In genomic region chrX:136850441-136851175, GRCh38 we compare ENCODE assay signal across 15 cellular contexts. TPM values are rescaled to one million over a fixed set of nuclear protein-coding genes. Genes with fewer than 3 reads are reported as not detected.
DNase-seq lines count a peak whose midpoint lies in the region; ATAC-seq and TF ChIP-seq lines count a peak whose summit lies in the region.
"Had no signal": no experiment of that assay in that cellular context is flagged by ENCODE, and none has a peak within 500 bp of the region (broad histone marks: within the 10 kb centered on the region; RNA-seq: fewer than 3 reads in every experiment).

No MANE protein-coding gene starts in this region.

- H3K36me3 ChIP-seq in testis (ENCODE audit: low read depth, missing control alignments) (no peaks in the 10 kb centered on the region), esophagus squamous epithelium (peaks cover 0 to 12% (median 0%) of the 10 kb centered on the region in 3 donors)

- no peak overlapping the region for H3K4me3 ChIP-seq in testis
- no peak overlapping the region for H3K4me3 ChIP-seq in esophagus squamous epithelium
- H3K4me3 ChIP-seq: body of pancreas had no signal

- TF ChIP-seq POLR2A in testis (IDR thresholded peaks at IDR 0.05) (no peak), esophagus squamous epithelium (IDR thresholded peaks at IDR 0.05) (no peak)

- H3K27me3 Mint-ChIP-seq in endothelial cell (ENCODE audit: unreplicated experiment): no peaks in the 10 kb centered on the region

- peaks cover 14% of the 10 kb centered on the region for H3K36me3 Mint-ChIP-seq in endothelial cell (ENCODE audit: low read depth, unreplicated experiment)

- H3K27me3 ChIP-seq in testis (no peaks in the 10 kb centered on the region), esophagus squamous epithelium (no peaks in the 10 kb centered on the region)
- H3K27me3 ChIP-seq: body of pancreas had no signal

- peak overlapping the region; percentile 72 for H3K27ac Mint-ChIP-seq in endothelial cell (ENCODE audit: unreplicated experiment)
- H3K27ac Mint-ChIP-seq: nephron had no signal

- TF ChIP-seq CTCF in endothelial cell (IDR thresholded peaks at IDR 0.05; ENCODE audit: unreplicated experiment) (no peak), testis (IDR thresholded peaks at IDR 0.05) (no peak), esophagus squamous epithelium (IDR thresholded peaks at IDR 0.05) (no peak)

- H3K9me3 Mint-ChIP-seq in endothelial cell (ENCODE audit: unreplicated experiment): no peaks in the 10 kb centered on the region

- H3K27ac ChIP-seq in testis (no peak overlapping the region), esophagus squamous epithelium (peak overlapping the region in 1 of 4 donors; percentile 42)
- H3K27ac ChIP-seq: body of pancreas, C4-2B had no signal

- WGBS in testis, 2 donors: 79 to 84% methylated on average over 8 to 9 of the region's 9 CpGs
- 44 to 72% methylated on average over 6 to 8 of the region's 9 CpGs for WGBS in esophagus squamous epithelium, 2 donors

- no peak for ATAC-seq in HG02798 (IDR thresholded peaks at IDR 0.05; ENCODE audit: poor library complexity, unreplicated experiment)
- ATAC-seq: body of pancreas had no signal

- intact Hi-C loops in testis (cut with DNase I; ENCODE audit: low total_unique reads): no loop called here
- intact Hi-C loops in esophagus squamous epithelium (cut with DNase I): no loop called here

- DNase-seq in GM04503 (ENCODE audit: low read depth) (peak; percentile 3), NOMO-1 treated with DMSO at 0.1 percent for 48 hours (lab: John Stamatoyannopoulos, UW; ENCODE audit: unreplicated experiment) (peak; percentile 89), endothelial cell (ENCODE audit: low spot score) (no peak), medulla oblongata (ENCODE audit: extremely low spot score) (peak; percentile 10), testis (no peak), esophagus squamous epithelium (lab: John Stamatoyannopoulos, UW) (no peak), DMS53 treated with DMSO at 0.1 percent for 48 hours (lab: John Stamatoyannopoulos, UW; ENCODE audit: unreplicated experiment) (no peak)
- DNase-seq: activated CD4-positive, alpha-beta T cell treated with anti-CD3 and anti-CD28 coated beads, Interleukin-2, amount 50 U/mL, for 48 hours; activated effector memory CD4-positive, alpha-beta T cell treated with anti-CD3 and anti-CD28 coated beads, Interleukin-2, amount 50 U/mL, for 16 hours; effector CD8-positive, alpha-beta T cell; T-helper 9 cell had no signal

- no peak overlapping the region for H3K4me3 Mint-ChIP-seq in endothelial cell (ENCODE audit: unreplicated experiment)
- H3K4me3 Mint-ChIP-seq: nephron had no signal

- H3K9me3 ChIP-seq in testis: no peaks in the 10 kb centered on the region
- H3K9me3 ChIP-seq in esophagus squamous epithelium: no peaks in the 10 kb centered on the region
- H3K9me3 ChIP-seq: body of pancreas had no signal

- H3K4me1 ChIP-seq in testis (no peaks in the 10 kb centered on the region), esophagus squamous epithelium (no peaks in the 10 kb centered on the region)
- H3K4me1 ChIP-seq: body of pancreas had no signal

- H3K4me1 Mint-ChIP-seq in endothelial cell (ENCODE audit: unreplicated experiment): peaks cover 4% of the 10 kb centered on the region
- H3K4me1 Mint-ChIP-seq: nephron had no signal

RNA-seq across cellular contexts. Expression of gene RBMX, which starts 29.9 kb away (rescaled TPM):
- total RNA-seq in endothelial cell (ENCODE audit: unreplicated experiment): 267 TPM
- total RNA-seq in testis: 100 to 1,000 TPM; 135 to 164 TPM
- polyA plus RNA-seq in testis (ENCODE audit: insufficient read depth, low read depth, low replicate concordance): 106 TPM
- total RNA-seq in esophagus squamous epithelium: 100 to 1,000 TPM; 125 to 220 (median 205) TPM

Comparison
In these comparisons a context has a peak if more than half of its experiments do, and no peak if none do; other contexts are left out.
1. DNase-seq: peak in GM04503 (single experiment), NOMO-1 treated with DMSO at 0.1 percent for 48 hours (single experiment) and medulla oblongata (single experiment); none in endothelial cell (single experiment), testis (single experiment), esophagus squamous epithelium (single experiment) and DMS53 treated with DMSO at 0.1 percent for 48 hours (single experiment).